1 cellular context compared by ENCODE assay signal in the genomic region with DNA sequence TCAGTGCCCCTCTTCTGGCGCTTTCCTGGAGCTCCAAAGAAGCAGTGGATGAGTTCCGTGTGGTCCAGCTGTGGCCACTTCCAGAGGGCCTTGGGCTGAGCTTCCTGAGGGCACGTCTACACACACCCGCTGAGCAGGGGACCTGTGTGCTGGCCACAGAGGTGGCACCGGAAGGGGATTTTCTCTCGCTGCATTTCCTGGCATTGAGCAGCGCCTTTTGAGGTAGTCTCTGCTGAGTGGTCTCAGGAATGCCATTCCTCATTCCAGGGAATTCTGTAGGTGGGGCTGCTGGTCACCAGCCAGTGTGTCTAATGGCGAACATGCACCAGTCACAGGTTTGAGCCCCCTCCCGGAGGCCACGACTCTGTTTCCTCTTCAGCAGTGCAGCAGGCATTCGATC.
TF ChIP-seq lines count a peak whose summit lies in the region.

No MANE protein-coding gene starts in this region.

TF ChIP-seq in IMR-90, 13 proteins besides CTCF, POLR2A, EP300 and RAD21:
- TF ChIP-seq, protein P1, sequence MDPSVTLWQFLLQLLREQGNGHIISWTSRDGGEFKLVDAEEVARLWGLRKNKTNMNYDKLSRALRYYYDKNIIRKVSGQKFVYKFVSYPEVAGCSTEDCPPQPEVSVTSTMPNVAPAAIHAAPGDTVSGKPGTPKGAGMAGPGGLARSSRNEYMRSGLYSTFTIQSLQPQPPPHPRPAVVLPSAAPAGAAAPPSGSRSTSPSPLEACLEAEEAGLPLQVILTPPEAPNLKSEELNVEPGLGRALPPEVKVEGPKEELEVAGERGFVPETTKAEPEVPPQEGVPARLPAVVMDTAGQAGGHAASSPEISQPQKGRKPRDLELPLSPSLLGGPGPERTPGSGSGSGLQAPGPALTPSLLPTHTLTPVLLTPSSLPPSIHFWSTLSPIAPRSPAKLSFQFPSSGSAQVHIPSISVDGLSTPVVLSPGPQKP (IDR thresholded peaks at IDR 0.05; ENCODE audit: borderline replicate concordance, low read depth, low read length) = no peak
- TF ChIP-seq FOS (IDR thresholded peaks at IDR 0.05; ENCODE audit: low read depth, low read length) (no peak), CHD1 (IDR thresholded peaks at IDR 0.05; ENCODE audit: low read depth, low read length) (no peak), CEBPB (IDR thresholded peaks at IDR 0.05; ENCODE audit: low read depth, low read length) (no peak), BHLHE40 (IDR thresholded peaks at IDR 0.05; ENCODE audit: low read depth, low read length) (no peak), NFE2L2 (IDR thresholded peaks at IDR 0.05; ENCODE audit: low read depth, low read length) (no peak), MAFK (IDR thresholded peaks at IDR 0.05; ENCODE audit: low read depth, low read length) (no peak), RFX5 (IDR thresholded peaks at IDR 0.05; ENCODE audit: low read depth, low read length) (no peak), MAZ (IDR thresholded peaks at IDR 0.05; ENCODE audit: borderline replicate concordance, low read depth, low read length) (no peak), MXI1 (IDR thresholded peaks at IDR 0.05; ENCODE audit: borderline replicate concordance, low read depth, low read length) (no peak), SMC3 (IDR thresholded peaks at IDR 0.05; ENCODE audit: low read depth, low read length) (no peak), USF2 (IDR thresholded peaks at IDR 0.05; ENCODE audit: low read depth, low read length) (no peak), RCOR1 (IDR thresholded peaks at IDR 0.05; ENCODE audit: insufficient replicate concordance, low read length) (no peak)
